In the genomic region with DNA sequence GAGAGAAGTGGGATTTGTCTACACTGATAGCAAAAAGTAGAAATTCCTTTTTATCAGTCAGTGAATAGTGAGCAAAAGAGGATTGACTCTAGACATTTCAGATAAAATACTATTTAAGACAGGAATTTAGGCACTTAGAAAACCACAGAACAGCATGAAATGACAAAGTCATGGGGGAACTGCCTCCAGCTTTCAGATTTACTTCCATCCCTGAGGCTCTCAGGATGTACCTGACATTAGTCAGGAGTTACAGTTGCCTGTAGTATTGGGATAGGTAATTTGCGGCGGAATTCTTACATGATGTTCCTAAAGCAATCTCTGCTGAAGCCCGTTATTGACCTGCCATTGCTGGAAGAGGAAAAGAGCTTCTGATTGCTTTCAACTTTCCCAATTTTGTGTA, we compare ENCODE assay signal across 18 cellular contexts.
DNase-seq lines count a peak whose midpoint lies in the region; ATAC-seq and TF ChIP-seq lines count a peak whose summit lies in the region.
"Had no signal": no experiment of that assay in that cellular context is flagged by ENCODE, and none has a peak within 500 bp of the region (broad histone marks: within the 10 kb centered on the region; RNA-seq: fewer than 3 reads in every experiment).

No MANE protein-coding gene starts in this region.

- H4K20me1 ChIP-seq in GM23338 (replicated peaks; ENCODE audit: insufficient read depth) (no peaks in the 10 kb centered on the region), smooth muscle cell (ENCODE audit: low read depth) (no peaks in the 10 kb centered on the region)

- H3K4me1 Mint-ChIP-seq in GM23338: peaks cover 28% of the 10 kb centered on the region
- H3K4me1 Mint-ChIP-seq in endodermal cell: peaks cover 37% of the 10 kb centered on the region
- H3K4me1 Mint-ChIP-seq: CD4-positive, alpha-beta memory T cell had no signal

- no peak for TF ChIP-seq CTCF in GM23338 (conservative IDR thresholded peaks at IDR 0.05; ENCODE audit: low read depth in 2 of 2)
- no peak for TF ChIP-seq CTCF in smooth muscle cell (IDR thresholded peaks at IDR 0.05; ENCODE audit: borderline replicate concordance, insufficient read depth, poor library complexity, severe bottlenecking)
- TF ChIP-seq CTCF in endodermal cell (conservative IDR thresholded peaks at IDR 0.05): no peak

- H3K56ac ChIP-seq in mesendoderm (ENCODE audit: low read length): no peak overlapping the region

- H3K23ac ChIP-seq in mesendoderm (ENCODE audit: low read length): no peak overlapping the region

- H3K9me3 Mint-ChIP-seq in GM23338 (no peaks in the 10 kb centered on the region), endodermal cell (no peaks in the 10 kb centered on the region)

- ATAC-seq in GM23338: no peak

- H3K27ac Mint-ChIP-seq in GM23338: no peak overlapping the region
- no peak overlapping the region for H3K27ac Mint-ChIP-seq in endodermal cell
- H3K27ac Mint-ChIP-seq: CD4-positive, alpha-beta memory T cell had no signal

- no peak overlapping the region for H3K4me3 ChIP-seq in GM23338
- H3K4me3 ChIP-seq in mesendoderm (ENCODE audit: low read length): no peak overlapping the region
- no peak overlapping the region for H3K4me3 ChIP-seq in smooth muscle cell
- no peak overlapping the region for H3K4me3 ChIP-seq in endodermal cell (ENCODE audit: low read length)

- H2AFZ ChIP-seq in GM23338 (no peak overlapping the region), smooth muscle cell (ENCODE audit: low read depth) (no peak overlapping the region)

- H2BK120ac ChIP-seq in mesendoderm (ENCODE audit: low read depth, low read length): no peak overlapping the region

- H3K36me3 ChIP-seq in GM23338 (ENCODE audit: insufficient read depth) (no peaks in the 10 kb centered on the region), mesendoderm (ENCODE audit: control insufficient read depth, insufficient read depth, low read length) (no peaks in the 10 kb centered on the region), smooth muscle cell (ENCODE audit: low read depth) (no peaks in the 10 kb centered on the region), endodermal cell (ENCODE audit: control insufficient read depth, insufficient read depth, low read length) (no peaks in the 10 kb centered on the region)

- no peaks in the 10 kb centered on the region for H3K27me3 ChIP-seq in GM23338 (ENCODE audit: insufficient read depth)
- no peaks in the 10 kb centered on the region for H3K27me3 ChIP-seq in mesendoderm (ENCODE audit: insufficient read depth, low read length, poor library complexity)
- no peaks in the 10 kb centered on the region for H3K27me3 ChIP-seq in smooth muscle cell (ENCODE audit: low read depth)
- peaks cover 21% of the 10 kb centered on the region for H3K27me3 ChIP-seq in endodermal cell (ENCODE audit: control insufficient read depth, insufficient read depth, low read length, poor library complexity, severe bottlenecking)

- H2BK15ac ChIP-seq in mesendoderm (replicated peaks; ENCODE audit: low read depth): no peak overlapping the region

- H3K4me3 Mint-ChIP-seq in GM23338 (no peak overlapping the region), endodermal cell (no peak overlapping the region)
- H3K4me3 Mint-ChIP-seq: CD4-positive, alpha-beta memory T cell had no signal

- peaks cover 13% of the 10 kb centered on the region for H3K4me1 ChIP-seq in GM23338 (ENCODE audit: insufficient read depth)
- no peaks in the 10 kb centered on the region for H3K4me1 ChIP-seq in mesendoderm (ENCODE audit: control insufficient read depth, low read depth, low read length)
- H3K4me1 ChIP-seq in smooth muscle cell (ENCODE audit: low read depth): no peaks in the 10 kb centered on the region
- H3K4me1 ChIP-seq in endodermal cell (ENCODE audit: control insufficient read depth, insufficient read depth, low read length): no peaks in the 10 kb centered on the region

- H3F3A ChIP-seq in GM23338 (replicated peaks; ENCODE audit: low read depth) (no peaks in the 10 kb centered on the region), smooth muscle cell (ENCODE audit: low read depth) (peaks cover 3% of the 10 kb centered on the region)

- no CpG with 5 or more reads among the region's 3 CpGs for WGBS in mesendoderm (ENCODE audit: extremely low coverage, insufficient coverage, low lambda C conversion rate)
- WGBS in smooth muscle cell (ENCODE audit: low lambda C conversion rate): 68% methylated on average over 3 of the region's 3 CpGs
- 97 to 100% methylated on average over 3 of the region's 3 CpGs for WGBS in endodermal cell (ENCODE audit: insufficient coverage in 1 of 2, insufficient read length in 1 of 2), 2 experiments

- no peaks in the 10 kb centered on the region for H3K79me1 ChIP-seq in mesendoderm (ENCODE audit: low read length)

- H3K27ac ChIP-seq in GM23338 (ENCODE audit: low read depth) (peak overlapping the region; percentile 39; the same call in 1 of the 2 replicates), mesendoderm (ENCODE audit: low read depth, low read length) (no peak overlapping the region), smooth muscle cell (ENCODE audit: low read depth) (peak overlapping the region; percentile 38), endodermal cell (ENCODE audit: low read depth, low read length) (no peak overlapping the region), caudate nucleus (ENCODE audit: low read depth, low read length) (no peak overlapping the region)

- H3K36me3 Mint-ChIP-seq in GM23338 (ENCODE audit: low read depth): no peaks in the 10 kb centered on the region
- no peaks in the 10 kb centered on the region for H3K36me3 Mint-ChIP-seq in endodermal cell (ENCODE audit: low read depth)
- H3K36me3 Mint-ChIP-seq: CD4-positive, alpha-beta memory T cell had no signal

- no peak overlapping the region for H3K18ac ChIP-seq in mesendoderm (ENCODE audit: low read length)

- H3K4ac ChIP-seq in mesendoderm (ENCODE audit: low read depth, low read length): no peak overlapping the region

- H3K9me2 ChIP-seq in GM23338 (ENCODE audit: insufficient read depth): no peaks in the 10 kb centered on the region

- H3K79me2 ChIP-seq in GM23338 (replicated peaks; ENCODE audit: insufficient read depth): no peaks in the 10 kb centered on the region
- no peaks in the 10 kb centered on the region for H3K79me2 ChIP-seq in mesendoderm (ENCODE audit: control insufficient read depth, insufficient read depth, low read length)
- H3K79me2 ChIP-seq in smooth muscle cell (ENCODE audit: low read depth): no peaks in the 10 kb centered on the region

- H3K9me3 ChIP-seq in smooth muscle cell (replicated peaks; ENCODE audit: low read depth): no peaks in the 10 kb centered on the region
- H3K9me3 ChIP-seq in endodermal cell (ENCODE audit: control insufficient read depth, low read length): no peaks in the 10 kb centered on the region

- H3K27me3 Mint-ChIP-seq in GM23338 (ENCODE audit: insufficient read depth, low read depth, poor library complexity) (no peaks in the 10 kb centered on the region), endodermal cell (ENCODE audit: insufficient read depth) (peaks cover 14% of the 10 kb centered on the region)
- H3K27me3 Mint-ChIP-seq: CD4-positive, alpha-beta memory T cell had no signal

- DNase-seq in GM23338 (ENCODE audit: low spot score) (no peak), iPS-NIHi11 (ENCODE audit: low spot score) (peak; percentile 6), mesendoderm (peak; percentile 61), smooth muscle cell (lab: John Stamatoyannopoulos, UW; ENCODE audit: unreplicated experiment) (no peak), endodermal cell (no peak), caudate nucleus (lab: John Stamatoyannopoulos, UW) (no peak)
- DNase-seq in activated effector memory CD4-positive, alpha-beta T cell treated with Interleukin-2 at 50 U/mL for 16 hours: no peak
- DNase-seq: 8988T; C1 segment of cervical spinal cord; Calu3; CD4-positive, alpha-beta memory T cell; COR-L47; DMS53; DMS79 treated with DMSO at 0.1 percent for 48 hours; GF-D8; GOT3; H7; HCEC 1CT had no signal

- no peak overlapping the region for H3K4me2 ChIP-seq in GM23338
- no peak overlapping the region for H3K4me2 ChIP-seq in mesendoderm (ENCODE audit: low read length)
- peak overlapping the region; percentile 27 for H3K4me2 ChIP-seq in smooth muscle cell

- no peak overlapping the region for H2BK5ac ChIP-seq in mesendoderm (ENCODE audit: low read length)

- no peak overlapping the region for H2AK5ac ChIP-seq in mesendoderm (ENCODE audit: low read length)

- H4K5ac ChIP-seq in mesendoderm (ENCODE audit: low read length): no peak overlapping the region

- no peak overlapping the region for H4K8ac ChIP-seq in mesendoderm (ENCODE audit: low read depth, low read length)

- H3K9ac ChIP-seq in mesendoderm (ENCODE audit: low read length) (no peak overlapping the region), smooth muscle cell (ENCODE audit: low read depth) (no peak overlapping the region), endodermal cell (ENCODE audit: extremely low read depth, low read length, poor library complexity, severe bottlenecking) (no peak overlapping the region)

TF ChIP-seq in GM23338, 12 proteins besides CTCF, POLR2A, EP300 and RAD21 (continues in another document):
- TF ChIP-seq JUNB (IDR thresholded peaks at IDR 0.05; ENCODE audit: unreplicated experiment) (no peak), ZNF114 (CRISPR knock-in tag; IDR thresholded peaks at IDR 0.05) (no peak)

Comparison
In these comparisons a context has a peak if more than half of its experiments do, and no peak if none do; other contexts are left out.
1. DNase-seq: peak in iPS-NIHi11 (single experiment) and mesendoderm (single experiment); none in GM23338 (single experiment), smooth muscle cell (single experiment), endodermal cell (single experiment), caudate nucleus (0 of 61) and activated effector memory CD4-positive, alpha-beta T cell treated with Interleukin-2 at 50 U/mL for 16 hours (single experiment).
2. H3K27ac ChIP-seq: peak in GM23338 (single experiment) and smooth muscle cell (single experiment); none in mesendoderm (single experiment), endodermal cell (single experiment) and caudate nucleus (single experiment).